ENCODE assay signal across 33 cellular contexts in genomic region chr3:125378762-125379161, GRCh38.
"Had no signal": no experiment of that assay in that cellular context is flagged by ENCODE, and none has a peak within 500 bp of the region (broad histone marks: within the 10 kb centered on the region; RNA-seq: fewer than 3 reads in every experiment).

No MANE protein-coding gene starts in this region.

- H3K9me3 ChIP-seq: adrenal gland, body of pancreas, breast epithelium had no signal

- H3K27me3 ChIP-seq: adrenal gland, body of pancreas, brain microvascular endothelial cell, breast epithelium had no signal

- FAIRE-seq: astrocyte, TTC549 had no signal

- H3K4me3 ChIP-seq: adrenal gland, body of pancreas, breast epithelium had no signal

- H3K27ac ChIP-seq: adrenal gland, body of pancreas, brain microvascular endothelial cell, breast epithelium, VCaP had no signal

- ATAC-seq: activated CD8-positive, alpha-beta T cell treated with anti-CD3 and anti-CD28 coated beads for 36 hours; activated naive CD4-positive, alpha-beta T cell treated with anti-CD3 and anti-CD28 coated beads, Interleukin-2, amount 50 U/mL, for 72 hours; body of pancreas had no signal

- H3K27me3 Mint-ChIP-seq: activated T-cell treated with anti-CD3 and anti-CD28 coated beads, Interleukin-2, amount 50 U/mL, for 24 hours had no signal

- H3K36me3 ChIP-seq: adrenal gland, brain microvascular endothelial cell, breast epithelium had no signal

- DNase-seq: activated B cell treated with CpG ODN at 0.5 μM for 24 hours; activated CD4-positive, alpha-beta memory T cell treated with anti-CD3 and anti-CD28 coated beads for 36 hours; activated CD4-positive, alpha-beta T cell treated with anti-CD3 and anti-CD28 coated beads for 4 hours; activated CD4-positive, alpha-beta T cell treated with anti-CD3 and anti-CD28 coated beads, Interleukin-2, amount 10 ng/mL, durations not matched to agents 24 days and 14 days; activated CD4-positive, alpha-beta T cell treated with anti-CD3 and anti-CD28 coated beads, Interleukin-2, amount 50 U/mL, for 1 hour; activated CD4-positive, alpha-beta T cell treated with anti-CD3 and anti-CD28 coated beads, Interleukin-2, amount 50 U/mL, for 4 hours; activated CD4-positive, CD25-positive, alpha-beta regulatory T cell treated with anti-CD3 and anti-CD28 coated beads, Interleukin-2, amount 50 U/mL, for 72 hours; activated CD8-positive, alpha-beta memory T cell treated with anti-CD3 and anti-CD28 coated beads, Interleukin-2, amount 50 U/mL, for 4 hours; activated CD8-positive, alpha-beta T cell treated with anti-CD3 and anti-CD28 coated beads for 36 hours; activated effector memory CD4-positive, alpha-beta T cell treated with anti-CD3 and anti-CD28 coated beads, Interleukin-2, amount 50 U/mL, for 16 hours; activated gamma-delta T cell treated with Interleukin-2 at 50 U/mL for 16 hours; activated naive CD4-positive, alpha-beta T cell; activated naive CD4-positive, alpha-beta T cell treated with anti-CD3 and anti-CD28 coated beads for 36 hours; activated naive CD4-positive, alpha-beta T cell treated with anti-CD3 and anti-CD28 coated beads, Interleukin-2, amount 50 U/mL, for 16 hours; activated naive CD8-positive, alpha-beta T cell treated with anti-CD3 and anti-CD28 coated beads for 36 hours; activated T-cell treated with anti-CD3 and anti-CD28 coated beads, Interleukin-2, amount 50 U/mL, for 24 hours; activated T-cell treated with anti-CD3 and anti-CD28 coated beads, Interleukin-2, amount 50 U/mL, for 48 hours; adrenal gland; amniotic stem cell; aorta; body of pancreas; brain microvascular endothelial cell; central memory CD4-positive, alpha-beta T cell; T-helper 1 cell; T-helper 2 cell; T-helper 9 cell had no signal

- H3K27ac Mint-ChIP-seq: activated B cell treated with CpG ODN at 0.5 μM for 24 hours; activated CD4-positive, alpha-beta memory T cell treated with anti-CD3 and anti-CD28 coated beads for 36 hours; activated CD4-positive, alpha-beta T cell treated with anti-CD3 and anti-CD28 coated beads, Interleukin-2, amount 10 ng/mL, durations not matched to agents 24 days and 14 days; activated CD8-positive, alpha-beta T cell treated with anti-CD3 and anti-CD28 coated beads for 36 hours; activated naive CD4-positive, alpha-beta T cell treated with anti-CD3 and anti-CD28 coated beads for 36 hours; activated naive CD4-positive, alpha-beta T cell treated with anti-CD3 and anti-CD28 coated beads, Interleukin-2, amount 50 U/mL, for 72 hours; activated naive CD8-positive, alpha-beta T cell treated with anti-CD3 and anti-CD28 coated beads for 36 hours; activated T-cell treated with anti-CD3 and anti-CD28 coated beads, Interleukin-2, amount 50 U/mL, for 24 hours; T-helper 1 cell treated with Interleukin-12 subunit alpha and Interleukin-12 subunit beta and Interleukin-4 antibody, amounts not matched to agents 30 μg/mL and 1 μg/mL, for 36 hours; T-helper 2 cell treated with Interferon-gamma antibody and Interleukin-4, amounts not matched to agents 5 μg/mL and 100 μg/mL, for 36 hours had no signal

- H3K4me3 Mint-ChIP-seq: activated B cell treated with CpG ODN at 0.5 μM for 24 hours; activated CD4-positive, alpha-beta memory T cell treated with anti-CD3 and anti-CD28 coated beads for 36 hours; activated CD4-positive, alpha-beta T cell treated with anti-CD3 and anti-CD28 coated beads, Interleukin-2, amount 10 ng/mL, durations not matched to agents 24 days and 14 days; activated CD8-positive, alpha-beta T cell treated with anti-CD3 and anti-CD28 coated beads for 36 hours; activated naive CD4-positive, alpha-beta T cell treated with anti-CD3 and anti-CD28 coated beads for 36 hours; activated naive CD8-positive, alpha-beta T cell treated with anti-CD3 and anti-CD28 coated beads for 36 hours; activated T-cell treated with anti-CD3 and anti-CD28 coated beads, Interleukin-2, amount 50 U/mL, for 24 hours; T-helper 1 cell treated with Interleukin-12 subunit alpha and Interleukin-12 subunit beta and Interleukin-4 antibody, amounts not matched to agents 30 μg/mL and 1 μg/mL, for 36 hours; T-helper 2 cell treated with Interferon-gamma antibody and Interleukin-4, amounts not matched to agents 5 μg/mL and 100 μg/mL, for 36 hours had no signal

- H3K9me3 Mint-ChIP-seq: activated B cell treated with CpG ODN at 0.5 μM for 24 hours; activated CD4-positive, alpha-beta memory T cell treated with anti-CD3 and anti-CD28 coated beads for 36 hours; activated CD4-positive, alpha-beta T cell treated with anti-CD3 and anti-CD28 coated beads, Interleukin-2, amount 10 ng/mL, durations not matched to agents 24 days and 14 days; activated CD8-positive, alpha-beta T cell treated with anti-CD3 and anti-CD28 coated beads for 36 hours; activated naive CD4-positive, alpha-beta T cell treated with anti-CD3 and anti-CD28 coated beads for 36 hours; activated naive CD4-positive, alpha-beta T cell treated with anti-CD3 and anti-CD28 coated beads, Interleukin-2, amount 50 U/mL, for 72 hours; activated naive CD8-positive, alpha-beta T cell treated with anti-CD3 and anti-CD28 coated beads for 36 hours; activated T-cell treated with anti-CD3 and anti-CD28 coated beads, Interleukin-2, amount 50 U/mL, for 24 hours; T-helper 1 cell treated with Interleukin-12 subunit alpha and Interleukin-12 subunit beta and Interleukin-4 antibody, amounts not matched to agents 30 μg/mL and 1 μg/mL, for 36 hours; T-helper 2 cell treated with Interferon-gamma antibody and Interleukin-4, amounts not matched to agents 5 μg/mL and 100 μg/mL, for 36 hours had no signal
